Comparison of ENCODE assay signal across 21 cellular contexts in the genomic region with DNA sequence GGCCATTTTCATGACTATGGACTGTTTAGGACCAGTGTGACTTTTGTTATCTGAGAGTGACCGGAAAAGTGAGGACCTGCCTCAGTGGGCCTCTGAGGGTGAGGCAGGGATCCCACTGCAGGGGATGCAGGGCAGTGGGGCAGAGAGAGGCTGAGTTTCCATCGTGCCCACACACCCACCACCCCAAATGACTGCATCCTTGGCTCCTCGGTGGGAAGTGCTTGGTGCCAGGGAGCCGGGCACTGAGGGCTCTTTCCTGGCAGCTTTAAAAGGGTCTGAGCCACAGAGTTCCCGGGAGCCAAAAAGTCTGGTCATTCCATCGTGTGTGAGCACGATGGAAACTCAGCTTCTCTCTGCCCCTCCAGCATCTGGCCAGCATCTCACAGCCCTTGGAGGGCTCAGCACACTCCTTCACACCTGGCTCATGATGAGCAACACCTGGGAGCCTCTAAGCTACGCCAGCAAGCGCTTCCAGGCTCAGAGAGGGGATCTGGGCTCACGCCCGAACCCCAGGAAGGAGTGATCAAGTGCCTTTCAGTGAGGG. TPM values are rescaled to one million over a fixed set of nuclear protein-coding genes. Genes with fewer than 3 reads are reported as not detected.
A peak's percentile ranks its signal among the peaks of the same experiment; 100 is the strongest.
DNase-seq lines count a peak whose midpoint lies in the region; ATAC-seq and TF ChIP-seq lines count a peak whose summit lies in the region.
"Had no signal": no experiment of that assay in that cellular context is flagged by ENCODE, and none has a peak within 500 bp of the region (broad histone marks: within the 10 kb centered on the region; RNA-seq: fewer than 3 reads in every experiment).

No MANE protein-coding gene starts in this region.

- H3K27ac Mint-ChIP-seq in osteocyte (ENCODE audit: unreplicated experiment), result no peak overlapping the region

- H3K4me1 Mint-ChIP-seq in osteocyte (ENCODE audit: unreplicated experiment), result no peaks in the 10 kb centered on the region
- H3K4me1 Mint-ChIP-seq: CD4-positive, alpha-beta memory T cell; CD4-positive, CD25-positive, alpha-beta regulatory T cell; CD8-positive, alpha-beta memory T cell had no signal

- peak overlapping the region in 10 of 59 donors; percentile 10 to 62 (median 48) for H3K27ac ChIP-seq in dorsolateral prefrontal cortex
- H3K27ac ChIP-seq: BLaER1 had no signal

- peaks cover 53% of the 10 kb centered on the region for H3K27me3 Mint-ChIP-seq in osteocyte (ENCODE audit: unreplicated experiment)

- no peak overlapping the region for H3K4me3 ChIP-seq in dorsolateral prefrontal cortex
- H3K4me3 ChIP-seq: BLaER1, GM12878 had no signal

- peak; percentile 35 for DNase-seq in ecto neural progenitor cell (ENCODE audit: low spot score)
- peak; percentile 69 for DNase-seq in osteocyte (ENCODE audit: extremely low spot score, unreplicated experiment)
- DNase-seq in posterior vena cava (ENCODE audit: low spot score), result no peak
- no peak for DNase-seq in dorsolateral prefrontal cortex
- DNase-seq: 8988T; CD4-positive, alpha-beta memory T cell; CD4-positive, CD25-positive, alpha-beta regulatory T cell; CD8-positive, alpha-beta memory T cell; DMS 273 treated with DMSO at 0.1 percent for 48 hours; DMS153; DMS79; DND-41; GDM1 had no signal

- no peak for ATAC-seq in HG03108 (IDR thresholded peaks at IDR 0.05; ENCODE audit: unreplicated experiment)

- intact Hi-C loops in posterior vena cava (cut with DNase I), result no loop called here
- intact Hi-C loops in dorsolateral prefrontal cortex (cut with DNase I), result no loop called here

- H3K9me3 Mint-ChIP-seq in osteocyte (ENCODE audit: unreplicated experiment), result no peaks in the 10 kb centered on the region
- H3K9me3 Mint-ChIP-seq: CD4-positive, alpha-beta memory T cell; CD8-positive, alpha-beta memory T cell had no signal

- TF ChIP-seq CTCF in osteocyte (IDR thresholded peaks at IDR 0.05) (no peak), dorsolateral prefrontal cortex (IDR thresholded peaks at IDR 0.05 in 54 of 56, conservative IDR thresholded peaks at IDR 0.05 in 2 of 56; ENCODE audit: low read depth in 1 of 56, partially characterized antibody in 56 of 56) (no peak)

- no peaks in the 10 kb centered on the region for H3K36me3 Mint-ChIP-seq in osteocyte (ENCODE audit: unreplicated experiment)
- H3K36me3 Mint-ChIP-seq: CD14-positive monocyte; CD4-positive, alpha-beta memory T cell; CD4-positive, CD25-positive, alpha-beta regulatory T cell had no signal

- peaks cover 0 to 4% (median 0%) of the 10 kb centered on the region in 45 donors for H3K27me3 ChIP-seq in dorsolateral prefrontal cortex
- H3K27me3 ChIP-seq: BE2C, BLaER1 had no signal

- H3K4me3 Mint-ChIP-seq in osteocyte (ENCODE audit: unreplicated experiment), result no peak overlapping the region
- H3K4me3 Mint-ChIP-seq: CD14-positive monocyte; CD4-positive, alpha-beta memory T cell; CD8-positive, alpha-beta memory T cell had no signal

RNA-seq across cellular contexts. Expression of a gene that starts 59.1 kb away (rescaled TPM):
- total RNA-seq in osteocyte (not detected in 2 replicates), posterior vena cava (10 to 100 TPM; 45.5 to 54.1 TPM), dorsolateral prefrontal cortex (10 to 100 TPM in 71 of 120 experiments, 1 to 10 TPM in 49; 2.2 to 25.9 (median 10.8) TPM)
- total RNA-seq: A673; CD4-positive, alpha-beta memory T cell; CD4-positive, CD25-positive, alpha-beta regulatory T cell; CD8-positive, alpha-beta memory T cell; Daoy; G401; GM12878 had no signal

Comparison
In these comparisons a context has a peak if more than half of its experiments do, and no peak if none do; other contexts are left out.
1. DNase-seq: peak in ecto neural progenitor cell (single experiment) and osteocyte (single experiment); none in posterior vena cava (single experiment) and dorsolateral prefrontal cortex (0 of 10).